Comparison of ENCODE assay signal across 8 cellular contexts in genomic region chr10:119281581-119282071, GRCh38.
A peak's percentile ranks its signal among the peaks of the same experiment; 100 is the strongest.
DNase-seq lines count a peak whose midpoint lies in the region; ATAC-seq and TF ChIP-seq lines count a peak whose summit lies in the region.

No MANE protein-coding gene starts in this region.

- DNase-seq in Ammon's horn (ENCODE audit: low spot score) = peak; percentile 78
- peak; percentile 15 for DNase-seq in NCI-H345 treated with DMSO at 0.1 percent for 48 hours (lab: John Stamatoyannopoulos, UW; ENCODE audit: unreplicated experiment)
- peak; percentile 75 for DNase-seq in fibroblast of gingiva (ENCODE audit: low read depth)
- DNase-seq in osteocyte (ENCODE audit: extremely low spot score, unreplicated experiment) = no peak
- DNase-seq in cortex of kidney (lab: John Stamatoyannopoulos, UW) = no peak
- DNase-seq in activated effector memory CD4-positive, alpha-beta T cell treated with anti-CD3 and anti-CD28 coated beads, Interleukin-2, amount 50 U/mL, for 16 hours = no peak

- ATAC-seq in HG02973 (IDR thresholded peaks at IDR 0.05; ENCODE audit: unreplicated experiment) (no peak), GM18867 (IDR thresholded peaks at IDR 0.05; ENCODE audit: unreplicated experiment) (no peak)

- H3K9me3 Mint-ChIP-seq in osteocyte (ENCODE audit: unreplicated experiment) = no peaks in the 10 kb centered on the region

- no peak overlapping the region for H3K4me3 Mint-ChIP-seq in osteocyte (ENCODE audit: unreplicated experiment)

- H3K4me1 Mint-ChIP-seq in osteocyte (ENCODE audit: unreplicated experiment) = peaks cover 40% of the 10 kb centered on the region

- H3K27ac Mint-ChIP-seq in osteocyte (ENCODE audit: unreplicated experiment) = peak overlapping the region; percentile 18

- TF ChIP-seq CTCF in osteocyte (IDR thresholded peaks at IDR 0.05) = no peak

- peaks cover 8% of the 10 kb centered on the region for H3K36me3 Mint-ChIP-seq in osteocyte (ENCODE audit: unreplicated experiment)

- H3K27me3 Mint-ChIP-seq in osteocyte (ENCODE audit: unreplicated experiment) = no peaks in the 10 kb centered on the region

Comparison
In these comparisons a context has a peak if more than half of its experiments do, and no peak if none do; other contexts are left out.
1. DNase-seq: peak in Ammon's horn (single experiment), NCI-H345 treated with DMSO at 0.1 percent for 48 hours (single experiment) and fibroblast of gingiva (single experiment); none in osteocyte (single experiment), cortex of kidney (single experiment) and activated effector memory CD4-positive, alpha-beta T cell treated with anti-CD3 and anti-CD28 coated beads, Interleukin-2, amount 50 U/mL, for 16 hours (single experiment).